Comparison of ENCODE assay signal across 8 cellular contexts in genomic region chr2:37585982-37586621, GRCh38.
DNase-seq lines count a peak whose midpoint lies in the region; ATAC-seq, FAIRE-seq and TF ChIP-seq lines count a peak whose summit lies in the region.

No MANE protein-coding gene starts in this region.

- no peaks in the 10 kb centered on the region for H3K36me3 Mint-ChIP-seq in activated CD4-positive, alpha-beta memory T cell treated with anti-CD3 and anti-CD28 coated beads for 36 hours
- no peaks in the 10 kb centered on the region for H3K36me3 Mint-ChIP-seq in endothelial cell (ENCODE audit: low read depth, unreplicated experiment)

- DNase-seq in HT-29 (ENCODE audit: low spot score) (peak; percentile 30), endothelial cell (ENCODE audit: low spot score) (no peak), posterior vena cava (ENCODE audit: low spot score) (peak; percentile 88), urothelium cell line (ENCODE audit: low spot score) (peak; percentile 62)
- peak; percentile 85 for DNase-seq in activated CD4-positive, alpha-beta memory T cell treated with anti-CD3 and anti-CD28 coated beads for 36 hours

- CTCF ChIA-PET in activated CD4-positive, alpha-beta memory T cell treated with anti-CD3 and anti-CD28 coated beads for 36 hours (lab: Charles Lee) = interaction anchor here (0.9 to 2.0 kb wide), 7 partner anchors 14 to 190 kb away, joined by 3 to 8 read pairs (median 5); no protein-coding TSS in a partner anchor

- peak; percentile 50 for ATAC-seq in GM18498 (IDR thresholded peaks at IDR 0.05; ENCODE audit: unreplicated experiment)
- no peak for ATAC-seq in HG03432 (IDR thresholded peaks at IDR 0.05; ENCODE audit: unreplicated experiment)
- ATAC-seq in HG02870 (IDR thresholded peaks at IDR 0.05; ENCODE audit: unreplicated experiment) = no peak

- POLR2A ChIA-PET in activated CD4-positive, alpha-beta memory T cell treated with anti-CD3 and anti-CD28 coated beads for 36 hours (lab: Charles Lee) = interaction anchor here (0.9 to 2.4 kb wide), 6 partner anchors 18 to 285 kb away, joined by 3 to 9 read pairs (median 4); partner anchors contain the start of gene CDC42EP3

- FAIRE-seq in urothelium cell line (lab: Jason Lieb, UNC) = no peak

- H3K4me3 Mint-ChIP-seq in activated CD4-positive, alpha-beta memory T cell treated with anti-CD3 and anti-CD28 coated beads for 36 hours = peak overlapping the region; percentile 56
- H3K4me3 Mint-ChIP-seq in endothelial cell (ENCODE audit: unreplicated experiment) = no peak overlapping the region

- no peaks in the 10 kb centered on the region for H3K27me3 Mint-ChIP-seq in activated CD4-positive, alpha-beta memory T cell treated with anti-CD3 and anti-CD28 coated beads for 36 hours
- H3K27me3 Mint-ChIP-seq in endothelial cell (ENCODE audit: unreplicated experiment) = no peaks in the 10 kb centered on the region

- no peaks in the 10 kb centered on the region for H3K9me3 Mint-ChIP-seq in activated CD4-positive, alpha-beta memory T cell treated with anti-CD3 and anti-CD28 coated beads for 36 hours
- no peaks in the 10 kb centered on the region for H3K9me3 Mint-ChIP-seq in endothelial cell (ENCODE audit: unreplicated experiment)

- intact Hi-C loops in activated CD4-positive, alpha-beta memory T cell treated with anti-CD3 and anti-CD28 coated beads for 36 hours (cut with micrococcal nuclease) = loop anchor here (1.0 to 5.0 kb wide), 12 partner anchors 15 to 286 kb away; partner anchors contain the start of gene CDC42EP3
- intact Hi-C loops in posterior vena cava (cut with DNase I) = loop anchor here in 1 of 2 donors (10.0 kb wide), 1 partner anchor 79 kb away; no protein-coding TSS in a partner anchor

- no peak for TF ChIP-seq CTCF in endothelial cell (IDR thresholded peaks at IDR 0.05; ENCODE audit: unreplicated experiment)

- peak overlapping the region; percentile 92 for H3K27ac Mint-ChIP-seq in activated CD4-positive, alpha-beta memory T cell treated with anti-CD3 and anti-CD28 coated beads for 36 hours
- peak overlapping the region; percentile 77 for H3K27ac Mint-ChIP-seq in endothelial cell (ENCODE audit: unreplicated experiment)

- peaks cover 91% of the 10 kb centered on the region for H3K4me1 Mint-ChIP-seq in activated CD4-positive, alpha-beta memory T cell treated with anti-CD3 and anti-CD28 coated beads for 36 hours (ENCODE audit: low read depth)
- H3K4me1 Mint-ChIP-seq in endothelial cell (ENCODE audit: unreplicated experiment) = peaks cover 45% of the 10 kb centered on the region
